Comparison of ENCODE assay signal across 26 cellular contexts in genomic region chr4:114041117-114041475, GRCh38.
DNase-seq lines count a peak whose midpoint lies in the region; ATAC-seq, FAIRE-seq and TF ChIP-seq lines count a peak whose summit lies in the region.
"Had no signal": no experiment of that assay in that cellular context is flagged by ENCODE, and none has a peak within 500 bp of the region (broad histone marks: within the 10 kb centered on the region; RNA-seq: fewer than 3 reads in every experiment).

No MANE protein-coding gene starts in this region.

- H3K4me2 ChIP-seq in Loucy (ENCODE audit: low read depth, low read length, poor library complexity, severe bottlenecking) = peak overlapping the region; percentile 74
- peak overlapping the region; percentile 8 for H3K4me2 ChIP-seq in keratinocyte (ENCODE audit: control insufficient read depth, extremely low read depth, insufficient read depth, low read depth, low read length)
- H3K4me2 ChIP-seq in neural progenitor cell = no peak overlapping the region

- H3K36me3 Mint-ChIP-seq in neural progenitor cell = no peaks in the 10 kb centered on the region
- H3K36me3 Mint-ChIP-seq: activated CD8-positive, alpha-beta memory T cell treated with anti-CD3 and anti-CD28 coated beads, Interleukin-2, amount 10 ng/mL, durations not matched to agents 7 days and 5 days had no signal

- peaks cover 4% of the 10 kb centered on the region for H3K27me3 Mint-ChIP-seq in neural progenitor cell (ENCODE audit: insufficient read depth, low read depth)
- H3K27me3 Mint-ChIP-seq: CD4-positive, alpha-beta T cell had no signal

- no peaks in the 10 kb centered on the region for H3K9me1 ChIP-seq in keratinocyte (ENCODE audit: control insufficient read depth, extremely low read depth, insufficient read depth, low read length)

- no peaks in the 10 kb centered on the region for H4K20me1 ChIP-seq in Loucy (ENCODE audit: insufficient read depth, low read length, poor library complexity, severe bottlenecking)
- no peaks in the 10 kb centered on the region for H4K20me1 ChIP-seq in keratinocyte (ENCODE audit: control insufficient read depth, extremely low read depth, insufficient read depth, low read length)
- H4K20me1 ChIP-seq in neural progenitor cell (ENCODE audit: low read depth) = no peaks in the 10 kb centered on the region

- no peaks in the 10 kb centered on the region for H3K27me3 ChIP-seq in Loucy (ENCODE audit: insufficient read depth, low read length, poor library complexity, severe bottlenecking)
- no peaks in the 10 kb centered on the region for H3K27me3 ChIP-seq in adipocyte (replicated peaks; ENCODE audit: control insufficient read depth, insufficient read depth, low read length)
- no peaks in the 10 kb centered on the region for H3K27me3 ChIP-seq in keratinocyte (ENCODE audit: control insufficient read depth, extremely low read depth, insufficient read depth, low read length)
- no peaks in the 10 kb centered on the region for H3K27me3 ChIP-seq in neural progenitor cell
- H3K27me3 ChIP-seq: adrenal gland, testis, uterus had no signal

- peaks cover 51% of the 10 kb centered on the region for H3K4me1 ChIP-seq in Loucy (ENCODE audit: insufficient read depth, low read length, poor library complexity, severe bottlenecking)
- peaks cover 5% of the 10 kb centered on the region for H3K4me1 ChIP-seq in adipocyte (ENCODE audit: control insufficient read depth, insufficient read depth, low read length)
- peaks cover 5% of the 10 kb centered on the region for H3K4me1 ChIP-seq in keratinocyte (ENCODE audit: control insufficient read depth, extremely low read depth, insufficient read depth, low read length)
- H3K4me1 ChIP-seq in neural progenitor cell = no peaks in the 10 kb centered on the region
- H3K4me1 ChIP-seq: adrenal gland, testis, uterus had no signal

- H3F3A ChIP-seq in Loucy (ENCODE audit: low read depth) = peaks cover 7% of the 10 kb centered on the region; the same call in 1 of the 2 replicates
- H3F3A ChIP-seq in neural progenitor cell (ENCODE audit: low read depth) = no peaks in the 10 kb centered on the region

- H3K79me2 ChIP-seq in Loucy (ENCODE audit: insufficient read depth, low read length) = no peaks in the 10 kb centered on the region
- no peaks in the 10 kb centered on the region for H3K79me2 ChIP-seq in keratinocyte (ENCODE audit: control insufficient read depth, insufficient read depth, low read length)
- no peaks in the 10 kb centered on the region for H3K79me2 ChIP-seq in neural progenitor cell (ENCODE audit: low read depth)

- H2AFZ ChIP-seq in Loucy (ENCODE audit: low read length) = no peak overlapping the region
- H2AFZ ChIP-seq in keratinocyte (ENCODE audit: control insufficient read depth, low read length) = no peak overlapping the region
- no peak overlapping the region for H2AFZ ChIP-seq in neural progenitor cell (replicated peaks)

- H3K27ac Mint-ChIP-seq in neural progenitor cell = no peak overlapping the region
- H3K27ac Mint-ChIP-seq: activated CD8-positive, alpha-beta memory T cell treated with anti-CD3 and anti-CD28 coated beads, Interleukin-2, amount 10 ng/mL, durations not matched to agents 7 days and 5 days; activated T-cell treated with anti-CD3 and anti-CD28 coated beads, Interleukin-2, amount 50 U/mL, for 72 hours; CD4-positive, alpha-beta T cell had no signal

- peak overlapping the region; percentile 53 for H3K9ac ChIP-seq in Loucy (ENCODE audit: low read depth, low read length, poor library complexity, severe bottlenecking)
- no peak overlapping the region for H3K9ac ChIP-seq in adipocyte (ENCODE audit: low read length)
- no peak overlapping the region for H3K9ac ChIP-seq in keratinocyte (ENCODE audit: control insufficient read depth, extremely low read depth, insufficient read depth, low read length)
- H3K9ac ChIP-seq in neural progenitor cell = no peak overlapping the region

- no peaks in the 10 kb centered on the region for H3K36me3 ChIP-seq in Loucy (ENCODE audit: insufficient read depth, low read length)
- no peaks in the 10 kb centered on the region for H3K36me3 ChIP-seq in adipocyte (ENCODE audit: control insufficient read depth, insufficient read depth, low read length, severe bottlenecking)
- H3K36me3 ChIP-seq in keratinocyte (ENCODE audit: control insufficient read depth in 2 of 2, extremely low read depth in 1 of 2, insufficient read depth in 2 of 2, low read length in 2 of 2) = no peaks in the 10 kb centered on the region
- H3K36me3 ChIP-seq in neural progenitor cell = no peaks in the 10 kb centered on the region
- H3K36me3 ChIP-seq: adrenal gland, uterus had no signal

- dilution Hi-C loops in keratinocyte (cut with MboI; ENCODE audit: extremely low pct_ligation_motif_present, low sequenced_read_pairs) = no loop called here

- peak; percentile 86 for DNase-seq in ELR (ENCODE audit: low read depth)
- DNase-seq in adipocyte (ENCODE audit: low read depth) = peak; percentile 11
- no peak for DNase-seq in keratinocyte (ENCODE audit: low read depth, low spot score)
- no peak for DNase-seq in NCI-H2196 (lab: John Stamatoyannopoulos, UW; ENCODE audit: unreplicated experiment)
- no peak for DNase-seq in neural progenitor cell (ENCODE audit: low spot score)
- no peak for DNase-seq in activated CD4-positive, CD25-positive, alpha-beta regulatory T cell treated with anti-CD3 and anti-CD28 coated beads, Interleukin-2, amount 50 U/mL, for 72 hours
- DNase-seq: activated CD4-positive, alpha-beta T cell treated with anti-CD3 and anti-CD28 coated beads, Interleukin-2, amount 50 U/mL, for 1 hour; activated CD8-positive, alpha-beta memory T cell treated with anti-CD3 and anti-CD28 coated beads, Interleukin-2, amount 10 ng/mL, durations not matched to agents 7 days and 5 days; activated naive CD4-positive, alpha-beta T cell; activated T-cell treated with anti-CD3 and anti-CD28 coated beads, Interleukin-2, amount 50 U/mL, for 72 hours; adrenal gland; CD4-positive, alpha-beta T cell; foreskin melanocyte; GDM1; left cardiac atrium; NCI-H1417 treated with DMSO at 0.1 percent for 48 hours; NCI-H2107; stimulated activated naive CD8-positive, alpha-beta T cell treated with anti-CD3 and anti-CD28 coated beads, Interleukin-15, Interleukin-2, amounts not matched to agents 100 U/mL and 50 U/mL, for 24 hours; SW 1271; T1000; testis; uterus had no signal

- ATAC-seq in GM21526 (IDR thresholded peaks at IDR 0.05; ENCODE audit: low FRiP score, unreplicated experiment) = no peak
- ATAC-seq: activated T-cell treated with anti-CD3 and anti-CD28 coated beads, Interleukin-2, amount 50 U/mL, for 72 hours; left cardiac atrium; Right ventricle myocardium inferior had no signal

- peaks cover 2% of the 10 kb centered on the region for H3K9me3 Mint-ChIP-seq in neural progenitor cell
- H3K9me3 Mint-ChIP-seq: CD4-positive, alpha-beta T cell had no signal

- H3K4me1 Mint-ChIP-seq in neural progenitor cell = no peaks in the 10 kb centered on the region

- TF ChIP-seq CTCF in Loucy (conservative IDR thresholded peaks at IDR 0.05; ENCODE audit: low read length) (no peak), keratinocyte (optimal IDR thresholded peaks at IDR 0.05 in 1 of 3, IDR thresholded peaks at IDR 0.05 in 1 of 3, conservative IDR thresholded peaks at IDR 0.05 in 1 of 3; ENCODE audit: extremely low read depth in 1 of 3, insufficient read depth in 2 of 3, low read length in 3 of 3) (no peak), neural progenitor cell (IDR thresholded peaks at IDR 0.05) (no peak)

- H3K4me3 ChIP-seq in Loucy (ENCODE audit: low read length, poor library complexity, severe bottlenecking) (peak overlapping the region; percentile 55), adipocyte (ENCODE audit: low read length) (no peak overlapping the region), keratinocyte (ENCODE audit: control insufficient read depth in 2 of 3, extremely low read depth in 1 of 3, insufficient read depth in 2 of 3, low read depth in 1 of 3, low read length in 3 of 3) (no peak overlapping the region), neural progenitor cell (no peak overlapping the region)
- H3K4me3 ChIP-seq: adrenal gland, testis, uterus had no signal

- FAIRE-seq in keratinocyte (lab: Jason Lieb, UNC) = peak; percentile 74
- FAIRE-seq: H54 had no signal

- H3K4me3 Mint-ChIP-seq in neural progenitor cell = no peak overlapping the region
- H3K4me3 Mint-ChIP-seq: activated CD8-positive, alpha-beta memory T cell treated with anti-CD3 and anti-CD28 coated beads, Interleukin-2, amount 10 ng/mL, durations not matched to agents 7 days and 5 days; activated T-cell treated with anti-CD3 and anti-CD28 coated beads, Interleukin-2, amount 50 U/mL, for 72 hours; CD4-positive, alpha-beta T cell had no signal

- H3K9me3 ChIP-seq in Loucy (ENCODE audit: insufficient read depth, low read depth, low read length) (no peaks in the 10 kb centered on the region), adipocyte (ENCODE audit: control insufficient read depth, low read length) (no peaks in the 10 kb centered on the region), keratinocyte (ENCODE audit: control insufficient read depth, low read depth, low read length) (no peaks in the 10 kb centered on the region), neural progenitor cell (ENCODE audit: low read depth) (no peaks in the 10 kb centered on the region)
- H3K9me3 ChIP-seq: adrenal gland, testis, uterus had no signal

- no peak overlapping the region for H3K27ac ChIP-seq in keratinocyte (ENCODE audit: control insufficient read depth, insufficient read depth, low read length)
- no peak overlapping the region for H3K27ac ChIP-seq in neural progenitor cell
- H3K27ac ChIP-seq: adrenal gland, testis, uterus had no signal

- H3K9me2 ChIP-seq in Loucy (replicated peaks; ENCODE audit: low read depth, low read length) = no peaks in the 10 kb centered on the region

Comparison
In these comparisons a context has a peak if more than half of its experiments do, and no peak if none do; other contexts are left out.
1. DNase-seq: peak in ELR (single experiment) and adipocyte (single experiment); none in keratinocyte (single experiment), NCI-H2196 (single experiment), neural progenitor cell (single experiment) and activated CD4-positive, CD25-positive, alpha-beta regulatory T cell treated with anti-CD3 and anti-CD28 coated beads, Interleukin-2, amount 50 U/mL, for 72 hours (single experiment).